28 cellular contexts compared by ENCODE assay signal in genomic region chr10:19888061-19888660, GRCh38.
DNase-seq lines count a peak whose midpoint lies in the region; ATAC-seq, FAIRE-seq and TF ChIP-seq lines count a peak whose summit lies in the region.
"Had no signal": no experiment of that assay in that cellular context is flagged by ENCODE, and none has a peak within 500 bp of the region (broad histone marks: within the 10 kb centered on the region; RNA-seq: fewer than 3 reads in every experiment).

No MANE protein-coding gene starts in this region.

- H3K9me3 Mint-ChIP-seq in WTC11 = peaks cover 4% of the 10 kb centered on the region; the same call in 1 of the 2 replicates
- peaks cover 2% of the 10 kb centered on the region for H3K9me3 Mint-ChIP-seq in nephron

- TF ChIP-seq CTCF in WTC11 (IDR thresholded peaks at IDR 0.05) (no peak), bronchial epithelial cell (IDR thresholded peaks at IDR 0.05; ENCODE audit: insufficient read depth, low read length, severe bottlenecking) (no peak), nephron (IDR thresholded peaks at IDR 0.05; ENCODE audit: unreplicated experiment in 3 of 3) (no peak)

- DNase-seq in WTC11 (ENCODE audit: low spot score) (no peak), bronchial epithelial cell (ENCODE audit: low read depth) (no peak), AG08395 (ENCODE audit: low spot score) (no peak), GM03348 (ENCODE audit: low spot score) (no peak)
- DNase-seq in stimulated activated CD4-positive, alpha-beta T cell treated with anti-CD3 and anti-CD28 coated beads, Interleukin-12 subunit alpha, Interleukin-12 subunit beta, amount 100 ng/mL, for 4 hours = no peak
- DNase-seq: CD8-positive, alpha-beta memory T cell; DMS 273 treated with DMSO at 0.1 percent for 48 hours; DMS79; EL; GDM1; Kasumi-1; MV-4-11; NCI-H1105; NCI-H146; NCI-H1930; NCI-H2107; NCI-H526; NCI-H82; NK-92 treated with Interleukin-12 subunit alpha and Interleukin-12 subunit beta, amount 100 ng/mL, for 24 hours; PC-3 had no signal

- no peak overlapping the region for H3K4me3 ChIP-seq in bronchial epithelial cell (ENCODE audit: low read depth, low read length)
- H3K4me3 ChIP-seq: A549, SJSA1 had no signal

- peak; percentile 43 for FAIRE-seq in bronchial epithelial cell (lab: Jason Lieb, UNC)
- FAIRE-seq: A549, GM12891 had no signal

- peaks cover 9% of the 10 kb centered on the region for H3K36me3 Mint-ChIP-seq in WTC11
- peaks cover 9% of the 10 kb centered on the region for H3K36me3 Mint-ChIP-seq in nephron (ENCODE audit: low read depth)
- H3K36me3 Mint-ChIP-seq: CD8-positive, alpha-beta memory T cell had no signal

- ATAC-seq in WTC11 (no peak), HG02938 (IDR thresholded peaks at IDR 0.05; ENCODE audit: unreplicated experiment) (no peak)
- ATAC-seq: A549, HCT116, PC-3, Right ventricle myocardium inferior had no signal

- CTCF ChIA-PET in WTC11 (lab: Charles Lee) = no interaction called here

- H3K27ac Mint-ChIP-seq in WTC11 (peak overlapping the region; percentile 46; the same call in 1 of the 2 replicates), nephron (peak overlapping the region; percentile 63 to 83 (median 67))
- H3K27ac Mint-ChIP-seq: B cell; CD8-positive, alpha-beta memory T cell had no signal

- POLR2A ChIA-PET in WTC11 (lab: Charles Lee) = no interaction called here

- no peaks in the 10 kb centered on the region for H3K36me3 ChIP-seq in bronchial epithelial cell (ENCODE audit: control insufficient read depth, insufficient read depth, low read length)
- H3K36me3 ChIP-seq: SJSA1 had no signal

- H3K27me3 ChIP-seq in bronchial epithelial cell (ENCODE audit: control insufficient read depth, insufficient read depth, low read length) = no peaks in the 10 kb centered on the region
- H3K27me3 ChIP-seq: SJSA1 had no signal

- peaks cover 38% of the 10 kb centered on the region for H3K4me1 Mint-ChIP-seq in WTC11
- H3K4me1 Mint-ChIP-seq in nephron = peaks cover 35% of the 10 kb centered on the region
- H3K4me1 Mint-ChIP-seq: B cell; CD8-positive, alpha-beta memory T cell had no signal

- H3K27me3 Mint-ChIP-seq in WTC11 (ENCODE audit: low read depth) (no peaks in the 10 kb centered on the region), nephron (ENCODE audit: low read depth) (no peaks in the 10 kb centered on the region)
- H3K27me3 Mint-ChIP-seq: B cell; CD8-positive, alpha-beta memory T cell had no signal

- H3K4me3 Mint-ChIP-seq in WTC11 (no peak overlapping the region), nephron (no peak overlapping the region)
- H3K4me3 Mint-ChIP-seq: B cell; CD8-positive, alpha-beta memory T cell had no signal

TF ChIP-seq in WTC11, 78 proteins besides CTCF, POLR2A, EP300 and RAD21:
- TF ChIP-seq MXD4 (CRISPR knock-in tag; IDR thresholded peaks at IDR 0.05; ENCODE audit: borderline replicate concordance) = no peak
- no peak for TF ChIP-seq HMGXB4 (CRISPR knock-in tag; IDR thresholded peaks at IDR 0.05)
- TF ChIP-seq CREB1 (CRISPR knock-in tag; IDR thresholded peaks at IDR 0.05) = no peak
- TF ChIP-seq EMX1 (CRISPR knock-in tag; IDR thresholded peaks at IDR 0.05) = no peak
- TF ChIP-seq NFATC4 (CRISPR knock-in tag; IDR thresholded peaks at IDR 0.05) = no peak
- TF ChIP-seq MYBL2 (CRISPR knock-in tag; IDR thresholded peaks at IDR 0.05) = no peak
- TF ChIP-seq TEAD4 (CRISPR knock-in tag; IDR thresholded peaks at IDR 0.05) = no peak
- no peak for TF ChIP-seq TP53 (CRISPR knock-in tag; IDR thresholded peaks at IDR 0.05)
- TF ChIP-seq NR2C2 (CRISPR knock-in tag; IDR thresholded peaks at IDR 0.05) = no peak
- no peak for TF ChIP-seq ZBTB43 (CRISPR knock-in tag; IDR thresholded peaks at IDR 0.05)
TF ChIP-seq in WTC11: peak in this region for 0.
